Comparison of ENCODE assay signal across 9 cellular contexts in genomic region chr19:6529937-6530384, GRCh38. TPM values are rescaled to one million over a fixed set of nuclear protein-coding genes. Genes with fewer than 3 reads are reported as not detected.
A peak's percentile ranks its signal among the peaks of the same experiment; 100 is the strongest.
DNase-seq lines count a peak whose midpoint lies in the region; ATAC-seq and TF ChIP-seq lines count a peak whose summit lies in the region.
"Had no signal": no experiment of that assay in that cellular context is flagged by ENCODE, and none has a peak within 500 bp of the region (broad histone marks: within the 10 kb centered on the region; RNA-seq: fewer than 3 reads in every experiment).

No MANE protein-coding gene starts in this region.

- no peak for DNase-seq in activated T-cell treated with anti-CD3 and anti-CD28 coated beads, Interleukin-2, amount 50 U/mL, for 4 hours
- DNase-seq in activated T-cell treated with anti-CD3 and anti-CD28 coated beads for 4 hours (no peak), foreskin keratinocyte (no peak), GM19240 (ENCODE audit: insufficient read length, low spot score) (no peak), cortex of kidney (lab: John Stamatoyannopoulos, UW) (no peak), NOMO-1 treated with DMSO at 0.1 percent for 48 hours (lab: John Stamatoyannopoulos, UW; ENCODE audit: unreplicated experiment) (no peak)
- DNase-seq in activated CD4-positive, alpha-beta memory T cell treated with anti-CD3 and anti-CD28 coated beads for 36 hours: no peak

- no peaks in the 10 kb centered on the region for H3K9me3 ChIP-seq in stomach smooth muscle (ENCODE audit: control insufficient read depth in 2 of 2, low read length in 2 of 2)

- intact Hi-C loops in activated CD4-positive, alpha-beta memory T cell treated with anti-CD3 and anti-CD28 coated beads for 36 hours (cut with micrococcal nuclease): loop anchor here (5.0 kb wide), 1 partner anchor 62 kb away; the partner anchor contains the start of gene CD70

- H3K4me1 ChIP-seq in foreskin keratinocyte (no peaks in the 10 kb centered on the region), stomach smooth muscle (ENCODE audit: control insufficient read depth, insufficient read depth, low read length) (peaks cover 18% of the 10 kb centered on the region)

- H3K27me3 ChIP-seq in foreskin keratinocyte (no peaks in the 10 kb centered on the region), stomach smooth muscle (ENCODE audit: control insufficient read depth in 1 of 2, insufficient read depth in 2 of 2, low read length in 2 of 2) (peaks cover 13 to 19% of the 10 kb centered on the region in 2 donors)

- H3K27ac ChIP-seq in foreskin keratinocyte (peak overlapping the region; percentile 56), stomach smooth muscle (ENCODE audit: low read length) (no peak overlapping the region)

- POLR2A ChIA-PET in activated CD4-positive, alpha-beta memory T cell treated with anti-CD3 and anti-CD28 coated beads for 36 hours (lab: Charles Lee): no interaction called here

- peaks cover 29% of the 10 kb centered on the region for H3K4me1 Mint-ChIP-seq in activated T-cell treated with anti-CD3 and anti-CD28 coated beads, Interleukin-2, amount 50 U/mL, for 4 hours (ENCODE audit: low read depth)
- H3K4me1 Mint-ChIP-seq in activated CD4-positive, alpha-beta memory T cell treated with anti-CD3 and anti-CD28 coated beads for 36 hours (ENCODE audit: low read depth): peaks cover 27% of the 10 kb centered on the region

- peak overlapping the region; percentile 77 to 82 for H3K9ac ChIP-seq in stomach smooth muscle (ENCODE audit: low read length in 2 of 2)

- no peak for ATAC-seq in activated T-cell treated with anti-CD3 and anti-CD28 coated beads, Interleukin-2, amount 50 U/mL, for 4 hours
- no peak for ATAC-seq in foreskin keratinocyte

- H3K27me3 Mint-ChIP-seq in activated T-cell treated with anti-CD3 and anti-CD28 coated beads, Interleukin-2, amount 50 U/mL, for 4 hours (ENCODE audit: low read depth): peaks cover 26% of the 10 kb centered on the region
- H3K27me3 Mint-ChIP-seq in activated CD4-positive, alpha-beta memory T cell treated with anti-CD3 and anti-CD28 coated beads for 36 hours: peaks cover 23% of the 10 kb centered on the region

- CTCF ChIA-PET in activated CD4-positive, alpha-beta memory T cell treated with anti-CD3 and anti-CD28 coated beads for 36 hours (lab: Charles Lee): no interaction called here

- H3K4me3 Mint-ChIP-seq in activated T-cell treated with anti-CD3 and anti-CD28 coated beads, Interleukin-2, amount 50 U/mL, for 4 hours: peak overlapping the region; percentile 84
- peak overlapping the region; percentile 78 for H3K4me3 Mint-ChIP-seq in activated CD4-positive, alpha-beta memory T cell treated with anti-CD3 and anti-CD28 coated beads for 36 hours

- no peaks in the 10 kb centered on the region for H3K36me3 Mint-ChIP-seq in activated T-cell treated with anti-CD3 and anti-CD28 coated beads, Interleukin-2, amount 50 U/mL, for 4 hours (ENCODE audit: insufficient read depth)
- no peaks in the 10 kb centered on the region for H3K36me3 Mint-ChIP-seq in activated CD4-positive, alpha-beta memory T cell treated with anti-CD3 and anti-CD28 coated beads for 36 hours

- peak overlapping the region; percentile 78 to 85 for H3K4me3 ChIP-seq in stomach smooth muscle (ENCODE audit: low read length in 2 of 2)

- TF ChIP-seq CTCF in foreskin keratinocyte (conservative IDR thresholded peaks at IDR 0.05): no peak

- H3K27ac Mint-ChIP-seq in activated CD4-positive, alpha-beta memory T cell treated with anti-CD3 and anti-CD28 coated beads for 36 hours: peak overlapping the region; percentile 40

- no peaks in the 10 kb centered on the region for H3K36me3 ChIP-seq in stomach smooth muscle (ENCODE audit: control insufficient read depth in 2 of 2, insufficient read depth in 2 of 2, low read length in 2 of 2)

- no peaks in the 10 kb centered on the region for H3K9me3 Mint-ChIP-seq in activated T-cell treated with anti-CD3 and anti-CD28 coated beads, Interleukin-2, amount 50 U/mL, for 4 hours
- H3K9me3 Mint-ChIP-seq in activated CD4-positive, alpha-beta memory T cell treated with anti-CD3 and anti-CD28 coated beads for 36 hours: no peaks in the 10 kb centered on the region

RNA-seq across cellular contexts. Expression of gene TNFSF9, which starts 0.9 kb away (rescaled TPM):
- 1 to 10 TPM; 3.5 to 7.4 (median 3.8) TPM for total RNA-seq in activated T-cell treated with anti-CD3 and anti-CD28 coated beads, Interleukin-2, amount 50 U/mL, for 4 hours
- 1 to 10 TPM; 1.2 to 1.4 TPM for total RNA-seq in activated CD4-positive, alpha-beta memory T cell treated with anti-CD3 and anti-CD28 coated beads for 36 hours
- total RNA-seq in foreskin keratinocyte: 23.2 and 27.9 TPM in 2 replicates
- polyA plus RNA-seq in foreskin keratinocyte: 27.7 and 35.4 TPM in 2 replicates

RNA-seq across cellular contexts. Expression of gene TUBB4A, which starts 27.9 kb away (rescaled TPM):
- total RNA-seq in activated T-cell treated with anti-CD3 and anti-CD28 coated beads, Interleukin-2, amount 50 U/mL, for 4 hours: 1 to 10 TPM; 4.8 to 9.2 (median 7.8) TPM
- total RNA-seq in activated CD4-positive, alpha-beta memory T cell treated with anti-CD3 and anti-CD28 coated beads for 36 hours: 10 to 100 TPM in 1 of 2 experiments, 1 to 10 TPM in 1; 8.3 to 11.2 TPM
- not detected in 2 replicates for total RNA-seq in foreskin keratinocyte
- polyA plus RNA-seq in foreskin keratinocyte: not detected in 2 replicates

RNA-seq across cellular contexts. Expression of gene DENND1C, which starts 48.4 kb away (rescaled TPM):
- 10 to 100 TPM; 50.9 to 59.1 (median 55.8) TPM for total RNA-seq in activated T-cell treated with anti-CD3 and anti-CD28 coated beads, Interleukin-2, amount 50 U/mL, for 4 hours
- 10 to 100 TPM; 62.1 to 69.3 TPM for total RNA-seq in activated CD4-positive, alpha-beta memory T cell treated with anti-CD3 and anti-CD28 coated beads for 36 hours
- 0.07 and 0.10 TPM in 2 replicates for total RNA-seq in foreskin keratinocyte
- 0.13 and 0.20 TPM in 2 replicates for polyA plus RNA-seq in foreskin keratinocyte
- total RNA-seq: M059J had no signal

Comparison
In these comparisons a context has a peak if more than half of its experiments do, and no peak if none do; other contexts are left out.
1. RNA of gene DENND1C, which starts 48.4 kb away (total RNA-seq): 62.1 to 69.3 TPM in activated CD4-positive, alpha-beta memory T cell treated with anti-CD3 and anti-CD28 coated beads for 36 hours and 50.9 to 59.1 TPM in activated T-cell treated with anti-CD3 and anti-CD28 coated beads, Interleukin-2, amount 50 U/mL, for 4 hours; 0.07 to 0.10 TPM in foreskin keratinocyte; every median in the first group is over 10 times any median in the second.